30 cellular contexts compared by ENCODE assay signal in the genomic region with DNA sequence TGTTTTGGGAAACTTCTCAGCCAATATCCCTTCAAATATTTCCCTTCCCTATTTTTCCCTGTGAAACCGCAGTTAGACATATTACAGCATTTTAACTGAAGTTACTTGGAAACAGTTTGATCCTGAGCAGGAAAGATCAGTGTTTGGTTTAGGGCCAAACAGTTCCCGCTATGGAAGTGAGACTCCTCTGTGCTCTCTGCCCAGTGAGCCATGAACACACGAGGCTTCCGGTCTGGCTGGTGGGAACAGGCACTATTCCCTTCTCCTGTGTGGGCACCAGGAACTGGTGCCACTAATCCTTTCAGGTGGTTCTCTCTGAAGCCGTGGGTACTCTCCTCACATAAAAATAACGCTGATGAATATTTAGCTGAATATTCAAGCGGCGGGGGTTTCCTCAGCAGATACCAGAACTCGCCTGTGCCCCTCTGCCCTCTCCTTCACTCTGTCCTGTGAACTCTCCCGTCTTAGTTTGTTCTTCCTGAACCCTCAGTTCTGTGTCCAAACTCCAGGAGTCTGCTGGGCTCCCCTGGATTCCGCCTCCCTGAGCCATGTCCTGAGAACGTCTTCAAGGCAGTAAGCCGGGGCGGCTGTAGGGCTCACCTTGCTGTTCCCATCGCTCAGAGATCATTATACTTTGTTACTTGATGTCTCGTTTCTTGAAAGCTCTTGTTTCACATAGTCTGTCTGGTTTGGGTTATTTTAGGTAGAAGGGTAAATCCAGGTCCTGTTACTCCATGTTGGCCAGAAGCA. TPM values are rescaled to one million over a fixed set of nuclear protein-coding genes. Genes with fewer than 3 reads are reported as not detected.
DNase-seq lines count a peak whose midpoint lies in the region; ATAC-seq, FAIRE-seq and TF ChIP-seq lines count a peak whose summit lies in the region.
"Had no signal": no experiment of that assay in that cellular context is flagged by ENCODE, and none has a peak within 500 bp of the region (broad histone marks: within the 10 kb centered on the region; RNA-seq: fewer than 3 reads in every experiment).

No MANE protein-coding gene starts in this region.

- H3K9me3 ChIP-seq in Caco-2 = 0 out of 2 replicates have a peak, but pooled peaks cover 18% of the 10 kb centered on the region
- H3K9me3 ChIP-seq in ascending aorta = no peaks in the 10 kb centered on the region
- peaks cover 0 to 2% of the 10 kb centered on the region in 2 donors for H3K9me3 ChIP-seq in kidney (ENCODE audit: control insufficient read depth in 1 of 2, low read length in 2 of 2)
- H3K9me3 ChIP-seq in spleen = peaks cover 0 to 7% (median 0%) of the 10 kb centered on the region in 8 donors

- ATAC-seq in WTC11 (no peak), HG03521 (IDR thresholded peaks at IDR 0.05; ENCODE audit: unreplicated experiment) (no peak)

- peaks cover 42% of the 10 kb centered on the region for H3K4me1 Mint-ChIP-seq in Caco-2 (ENCODE audit: low read depth, unreplicated experiment)
- H3K4me1 Mint-ChIP-seq in WTC11 = no peaks in the 10 kb centered on the region
- H3K4me1 Mint-ChIP-seq: CD8-positive, alpha-beta memory T cell had no signal

- H3K27ac Mint-ChIP-seq in Caco-2 (ENCODE audit: unreplicated experiment) (peak overlapping the region; percentile 48), WTC11 (no peak overlapping the region)
- H3K27ac Mint-ChIP-seq: CD8-positive, alpha-beta memory T cell had no signal

- H3K4me3 Mint-ChIP-seq in Caco-2 (ENCODE audit: unreplicated experiment) (no peak overlapping the region), WTC11 (no peak overlapping the region)
- H3K4me3 Mint-ChIP-seq: CD8-positive, alpha-beta memory T cell had no signal

- no TSS peak for BruUV-seq in Caco-2 (replicated peaks; lab: Mats Ljungman, UMichigan)

- intact Hi-C loops in Caco-2 (cut with micrococcal nuclease; ENCODE audit: unreplicated experiment) (no loop called here), ascending aorta (cut with DNase I) (no loop called here), kidney (cut with DNase I) (no loop called here), spleen (cut with DNase I; ENCODE audit: low total_unique reads) (loop anchor here (5.0 kb wide), 1 partner anchor 542 kb away; no protein-coding TSS in a partner anchor)

- POLR2A ChIA-PET in Caco-2 (lab: Charles Lee) (no interaction called here), WTC11 (lab: Charles Lee) (no interaction called here)

- H3K27ac ChIP-seq in ascending aorta (peak overlapping the region; percentile 0 to 28), kidney (ENCODE audit: low read depth in 2 of 2, low read length in 2 of 2) (no peak overlapping the region), spleen (no peak overlapping the region)
- H3K27ac ChIP-seq: C4-2B, PC-9 had no signal

- H3K36me3 Mint-ChIP-seq in Caco-2 (ENCODE audit: insufficient read depth, unreplicated experiment) = peaks cover 6% of the 10 kb centered on the region
- 0 out of 2 replicates have a peak, but pooled peaks cover 4% of the 10 kb centered on the region for H3K36me3 Mint-ChIP-seq in WTC11
- H3K36me3 Mint-ChIP-seq: CD8-positive, alpha-beta memory T cell had no signal

- WGBS in spleen, 5 donors = 77 to 85% (median 80%) methylated on average over 16 of the region's 16 CpGs

- H3K27me3 ChIP-seq in Caco-2 (replicated peaks; ENCODE audit: control insufficient read depth, insufficient read depth, low read length) (no peaks in the 10 kb centered on the region), ascending aorta (no peaks in the 10 kb centered on the region), spleen (replicated peaks in 1 of 7) (peaks cover 0 to 68% (median 0%) of the 10 kb centered on the region in 7 donors)

- H3K9me3 Mint-ChIP-seq in Caco-2 (ENCODE audit: unreplicated experiment) (peaks cover 18% of the 10 kb centered on the region), WTC11 (peaks cover 9% of the 10 kb centered on the region)

- no peak for FAIRE-seq in kidney (lab: Jason Lieb, UNC)
- FAIRE-seq: GM12892, GM18507 had no signal

- no peak for DNase-seq in Caco-2
- DNase-seq in ascending aorta (ENCODE audit: low spot score in 2 of 2) = no peak
- DNase-seq in kidney = peak; percentile 82
- peak; percentile 38 for DNase-seq in spleen
- DNase-seq in A172 (ENCODE audit: low spot score) = no peak
- DNase-seq in WTC11 (ENCODE audit: low spot score) = no peak
- DNase-seq in NCI-H510A (lab: John Stamatoyannopoulos, UW) = no peak
- DNase-seq: Calu3; DND-41; H7; KBM-7; MV-4-11; NCI-H1105; NCI-H1436 treated with DMSO at 0.1 percent for 48 hours; NCI-H187 treated with DMSO at 0.1 percent for 48 hours; NCI-H2107; NCI-H526; NCI-H82; NK-92 treated with Interleukin-12 subunit alpha and Interleukin-12 subunit beta, amount 100 ng/mL, for 24 hours; PC-9; SHP77 treated with DMSO at 0.1 percent for 48 hours had no signal

- H3K27me3 Mint-ChIP-seq in Caco-2 (ENCODE audit: insufficient read depth, unreplicated experiment) (no peaks in the 10 kb centered on the region), WTC11 (ENCODE audit: low read depth) (peaks cover 3% of the 10 kb centered on the region; the same call in 1 of the 2 replicates)

- CTCF ChIA-PET in Caco-2 (lab: Charles Lee) = no interaction called here
- CTCF ChIA-PET in WTC11 (lab: Charles Lee) = interaction anchor here (0.6 to 0.8 kb wide), 2 partner anchors 350 to 808 kb away, joined by 3 read pairs; no protein-coding TSS in a partner anchor

- H3K4me1 ChIP-seq in Caco-2 (peaks cover 51% of the 10 kb centered on the region), ascending aorta (no peaks in the 10 kb centered on the region), kidney (ENCODE audit: control insufficient read depth in 1 of 2, insufficient read depth in 1 of 2, low read depth in 1 of 2, low read length in 2 of 2) (no peaks in the 10 kb centered on the region), spleen (no peaks in the 10 kb centered on the region)

- TF ChIP-seq CTCF in Caco-2 (IDR thresholded peaks at IDR 0.05; ENCODE audit: insufficient read depth in 1 of 2, low read depth in 1 of 2, low read length in 1 of 2, severe bottlenecking in 1 of 2, unreplicated experiment in 1 of 2) (no peak), ascending aorta (IDR thresholded peaks at IDR 0.05) (no peak), kidney (IDR thresholded peaks at IDR 0.05; ENCODE audit: borderline replicate concordance, extremely low read depth, insufficient read depth) (no peak), spleen (IDR thresholded peaks at IDR 0.05 in 8 of 11, conservative IDR thresholded peaks at IDR 0.05 in 3 of 11) (no peak), WTC11 (IDR thresholded peaks at IDR 0.05) (no peak)

- no peak for TF ChIP-seq POLR2A in spleen (IDR thresholded peaks at IDR 0.05)

- H3K4me3 ChIP-seq in Caco-2 (ENCODE audit: low read depth, low read length) (no peak overlapping the region), ascending aorta (no peak overlapping the region), kidney (ENCODE audit: low read length in 2 of 2) (no peak overlapping the region), spleen (no peak overlapping the region)
- H3K4me3 ChIP-seq: PC-9 had no signal

- no peak overlapping the region for H3K9ac ChIP-seq in kidney (ENCODE audit: low read length in 2 of 2)

- H3K36me3 ChIP-seq in Caco-2 (ENCODE audit: control insufficient read depth, insufficient read depth, low read length) = no peaks in the 10 kb centered on the region
- H3K36me3 ChIP-seq in ascending aorta = no peaks in the 10 kb centered on the region
- H3K36me3 ChIP-seq in kidney (ENCODE audit: control insufficient read depth in 1 of 2, insufficient read depth in 2 of 2, low read length in 2 of 2) = no peaks in the 10 kb centered on the region
- no peaks in the 10 kb centered on the region for H3K36me3 ChIP-seq in spleen

TF ChIP-seq in WTC11, 78 proteins besides CTCF, POLR2A, EP300 and RAD21:
- TF ChIP-seq, protein P1, sequence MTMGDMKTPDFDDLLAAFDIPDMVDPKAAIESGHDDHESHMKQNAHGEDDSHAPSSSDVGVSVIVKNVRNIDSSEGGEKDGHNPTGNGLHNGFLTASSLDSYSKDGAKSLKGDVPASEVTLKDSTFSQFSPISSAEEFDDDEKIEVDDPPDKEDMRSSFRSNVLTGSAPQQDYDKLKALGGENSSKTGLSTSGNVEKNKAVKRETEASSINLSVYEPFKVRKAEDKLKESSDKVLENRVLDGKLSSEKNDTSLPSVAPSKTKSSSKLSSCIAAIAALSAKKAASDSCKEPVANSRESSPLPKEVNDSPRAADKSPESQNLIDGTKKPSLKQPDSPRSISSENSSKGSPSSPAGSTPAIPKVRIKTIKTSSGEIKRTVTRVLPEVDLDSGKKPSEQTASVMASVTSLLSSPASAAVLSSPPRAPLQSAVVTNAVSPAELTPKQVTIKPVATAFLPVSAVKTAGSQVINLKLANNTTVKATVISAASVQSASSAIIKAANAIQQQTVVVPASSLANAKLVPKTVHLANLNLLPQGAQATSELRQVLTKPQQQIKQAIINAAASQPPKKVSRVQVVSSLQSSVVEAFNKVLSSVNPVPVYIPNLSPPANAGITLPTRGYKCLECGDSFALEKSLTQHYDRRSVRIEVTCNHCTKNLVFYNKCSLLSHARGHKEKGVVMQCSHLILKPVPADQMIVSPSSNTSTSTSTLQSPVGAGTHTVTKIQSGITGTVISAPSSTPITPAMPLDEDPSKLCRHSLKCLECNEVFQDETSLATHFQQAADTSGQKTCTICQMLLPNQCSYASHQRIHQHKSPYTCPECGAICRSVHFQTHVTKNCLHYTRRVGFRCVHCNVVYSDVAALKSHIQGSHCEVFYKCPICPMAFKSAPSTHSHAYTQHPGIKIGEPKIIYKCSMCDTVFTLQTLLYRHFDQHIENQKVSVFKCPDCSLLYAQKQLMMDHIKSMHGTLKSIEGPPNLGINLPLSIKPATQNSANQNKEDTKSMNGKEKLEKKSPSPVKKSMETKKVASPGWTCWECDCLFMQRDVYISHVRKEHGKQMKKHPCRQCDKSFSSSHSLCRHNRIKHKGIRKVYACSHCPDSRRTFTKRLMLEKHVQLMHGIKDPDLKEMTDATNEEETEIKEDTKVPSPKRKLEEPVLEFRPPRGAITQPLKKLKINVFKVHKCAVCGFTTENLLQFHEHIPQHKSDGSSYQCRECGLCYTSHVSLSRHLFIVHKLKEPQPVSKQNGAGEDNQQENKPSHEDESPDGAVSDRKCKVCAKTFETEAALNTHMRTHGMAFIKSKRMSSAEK (CRISPR knock-in tag; IDR thresholded peaks at IDR 0.05; ENCODE audit: borderline replicate concordance) = no peak

RNA-seq across cellular contexts. Expression of a gene that starts 25.7 kb away (rescaled TPM):
- total RNA-seq in Caco-2 (2022) (not detected in 2 replicates), ascending aorta (not detected), kidney (not detected), spleen (not detected), WTC11 (2021) (not detected in 3 replicates)
- polyA plus RNA-seq in kidney (ENCODE audit: insufficient read depth, low read depth, low replicate concordance) (not detected), spleen (not detected)
- total RNA-seq in A172 (2014; rRNA removed; shearing (Covaris generic)) = not detected in 2 replicates
- total RNA-seq: A673; Calu3; CD8-positive, alpha-beta memory T cell; H7; LHCN-M2; MCF 10A; PC-9; RPMI7951 had no signal
- polyA plus RNA-seq: CD8-positive, alpha-beta memory T cell had no signal

Comparison
In these comparisons a context has a peak if more than half of its experiments do, and no peak if none do; other contexts are left out.
1. DNase-seq: peak in kidney (single experiment) and spleen (single experiment); none in Caco-2 (0 of 2), ascending aorta (0 of 2), A172 (single experiment), WTC11 (single experiment) and NCI-H510A (single experiment).
2. H3K27ac ChIP-seq: peak in ascending aorta (2 of 2); none in kidney (0 of 2) and spleen (0 of 8).